Comparison of ENCODE assay signal across 29 cellular contexts in the genomic region with DNA sequence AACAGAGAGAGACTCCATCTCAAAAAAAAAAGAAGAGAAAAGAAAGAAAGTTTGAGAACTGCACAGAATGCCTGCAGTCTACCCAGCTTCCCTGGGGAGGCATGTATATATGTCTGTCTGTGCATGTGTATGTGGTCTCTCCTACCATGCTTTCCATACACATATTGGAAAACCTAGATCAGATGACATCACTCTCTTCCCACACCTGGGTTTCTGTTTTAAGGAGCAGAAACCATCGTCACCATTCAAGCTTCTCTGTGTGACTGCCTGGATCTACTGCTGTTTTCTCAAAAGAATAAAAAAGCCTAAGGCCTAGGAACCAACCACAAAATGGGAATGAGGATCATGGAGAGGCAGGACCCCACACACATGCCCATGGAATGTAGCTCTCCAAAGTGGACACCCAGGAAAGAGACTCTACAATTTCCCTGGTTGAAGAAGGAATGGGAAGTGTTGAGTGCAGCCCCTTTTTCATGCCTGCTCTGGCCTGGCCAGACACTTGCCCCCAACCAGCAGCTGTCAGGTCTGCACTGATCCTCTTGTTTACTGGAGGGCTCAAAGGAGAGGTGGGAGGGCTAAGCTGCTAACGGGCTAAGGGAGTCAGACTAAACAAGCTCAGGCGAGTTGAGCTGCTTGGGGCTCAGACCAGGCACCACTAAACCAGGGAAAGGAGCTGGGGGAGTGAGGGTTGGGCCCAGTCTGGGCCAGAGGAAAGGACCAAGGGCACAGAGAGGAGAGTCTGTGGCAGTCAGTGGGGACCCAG. TPM values are rescaled to one million over a fixed set of nuclear protein-coding genes. Genes with fewer than 3 reads are reported as not detected.
"Had no signal": no experiment of that assay in that cellular context is flagged by ENCODE, and none has a peak within 500 bp of the region (broad histone marks: within the 10 kb centered on the region; RNA-seq: fewer than 3 reads in every experiment).

No MANE protein-coding gene starts in this region.

- H3K4me3 ChIP-seq: adrenal gland, ascending aorta, left ventricle myocardium inferior, upper lobe of left lung had no signal

- H3K27ac ChIP-seq: adrenal gland, ascending aorta, brain microvascular endothelial cell, left ventricle myocardium inferior, upper lobe of left lung had no signal

- H3K9me3 Mint-ChIP-seq: activated CD4-positive, alpha-beta memory T cell treated with anti-CD3 and anti-CD28 coated beads, Interleukin-2, amount 10 ng/mL, durations not matched to agents 7 days and 5 days; activated naive CD4-positive, alpha-beta T cell treated with anti-CD3 and anti-CD28 coated beads, Interleukin-2, amount 50 U/mL, for 24 hours; activated T-cell treated with anti-CD3 and anti-CD28 coated beads, Interleukin-2, amount 50 U/mL, for 72 hours; nephron had no signal

- ATAC-seq: activated T-cell treated with anti-CD3 and anti-CD28 coated beads, Interleukin-2, amount 50 U/mL, for 72 hours; esophagus mucosa; sciatic nerve had no signal

- H3K27me3 Mint-ChIP-seq: activated naive CD4-positive, alpha-beta T cell treated with anti-CD3 and anti-CD28 coated beads, Interleukin-2, amount 50 U/mL, for 24 hours had no signal

- DNase-seq: activated CD4-positive, alpha-beta memory T cell treated with anti-CD3 and anti-CD28 coated beads, Interleukin-2, amount 10 ng/mL, durations not matched to agents 7 days and 5 days; activated CD4-positive, alpha-beta T cell treated with anti-CD3 and anti-CD28 coated beads for 48 hours; activated effector memory CD4-positive, alpha-beta T cell treated with anti-CD3 and anti-CD28 coated beads, Interleukin-2, amount 50 U/mL, for 16 hours; activated T-cell treated with anti-CD3 and anti-CD28 coated beads, Interleukin-2, amount 50 U/mL, for 72 hours; adrenal gland; brain microvascular endothelial cell; caudate nucleus; dermis blood vessel endothelial cell; effector memory CD4-positive, alpha-beta T cell; foreskin melanocyte; hippocampal formation; left ventricle myocardium inferior; occipital lobe; small intestine; stimulated activated CD4-positive, alpha-beta T cell treated with anti-CD3 and anti-CD28 coated beads, Interleukin-15, amount 100 ng/mL, for 24 hours; stimulated activated CD4-positive, alpha-beta T cell treated with anti-CD3 and anti-CD28 coated beads, Interleukin-2, amount 100 ng/mL, for 48 hours; stimulated activated naive CD4-positive, alpha-beta T cell treated with Interleukin-2 at 50 U/mL for 16 hours; T1000; upper lobe of left lung had no signal

- H3K27me3 ChIP-seq: adrenal gland, ascending aorta, upper lobe of left lung had no signal

- H3K4me3 Mint-ChIP-seq: activated CD4-positive, alpha-beta memory T cell treated with anti-CD3 and anti-CD28 coated beads, Interleukin-2, amount 10 ng/mL, durations not matched to agents 7 days and 5 days; activated naive CD4-positive, alpha-beta T cell treated with anti-CD3 and anti-CD28 coated beads, Interleukin-2, amount 50 U/mL, for 24 hours; activated T-cell treated with anti-CD3 and anti-CD28 coated beads, Interleukin-2, amount 50 U/mL, for 72 hours; nephron had no signal

- H3K36me3 ChIP-seq: adrenal gland, ascending aorta, brain microvascular endothelial cell, left ventricle myocardium inferior, upper lobe of left lung had no signal

- H3K36me3 Mint-ChIP-seq: activated naive CD4-positive, alpha-beta T cell treated with anti-CD3 and anti-CD28 coated beads, Interleukin-2, amount 50 U/mL, for 24 hours had no signal

- FAIRE-seq: endothelial cell of umbilical vein, small intestine had no signal

- H3K4me1 ChIP-seq: adrenal gland had no signal

- H3K27ac Mint-ChIP-seq: activated CD4-positive, alpha-beta memory T cell treated with anti-CD3 and anti-CD28 coated beads, Interleukin-2, amount 10 ng/mL, durations not matched to agents 7 days and 5 days; activated naive CD4-positive, alpha-beta T cell treated with anti-CD3 and anti-CD28 coated beads, Interleukin-2, amount 50 U/mL, for 24 hours; activated T-cell treated with anti-CD3 and anti-CD28 coated beads, Interleukin-2, amount 50 U/mL, for 72 hours; nephron had no signal

- H3K9me3 ChIP-seq: adrenal gland, ascending aorta, left ventricle myocardium inferior, upper lobe of left lung had no signal

RNA-seq across cellular contexts. Expression of gene CPNE6, which starts 15.0 kb away (rescaled TPM):
- total RNA-seq: activated CD4-positive, alpha-beta memory T cell treated with anti-CD3 and anti-CD28 coated beads, Interleukin-2, amount 10 ng/mL, durations not matched to agents 7 days and 5 days; ascending aorta; dermis blood vessel endothelial cell; endothelial cell of umbilical vein; esophagus mucosa; left ventricle myocardium inferior; lung microvascular endothelial cell; mononuclear cell; myocyte; sciatic nerve; T-helper 1 cell treated with Interleukin-12 subunit alpha and Interleukin-12 subunit beta and Interleukin-4 antibody, amounts not matched to agents 30 ng/mL and 1 ng/mL, for 36 hours; upper lobe of left lung had no signal
- polyA plus RNA-seq: endothelial cell of umbilical vein had no signal

RNA-seq across cellular contexts. Expression of gene NRL, which starts 28.4 kb away (rescaled TPM):
- total RNA-seq: ascending aorta had no signal

RNA-seq across cellular contexts. Expression of gene CARMIL3, which starts 34.6 kb away (rescaled TPM):
- total RNA-seq: ascending aorta, dermis blood vessel endothelial cell, endothelial cell of umbilical vein, lung microvascular endothelial cell had no signal
